In genomic region chr21:36070999-36071398, GRCh38 we compare ENCODE assay signal across 10 cellular contexts. TPM values are rescaled to one million over a fixed set of nuclear protein-coding genes. Genes with fewer than 3 reads are reported as not detected.
DNase-seq lines count a peak whose midpoint lies in the region; ATAC-seq and TF ChIP-seq lines count a peak whose summit lies in the region.
"Had no signal": no experiment of that assay in that cellular context is flagged by ENCODE, and none has a peak within 500 bp of the region (broad histone marks: within the 10 kb centered on the region; RNA-seq: fewer than 3 reads in every experiment).

No MANE protein-coding gene starts in this region.

- peaks cover 20% of the 10 kb centered on the region for H3K4me1 ChIP-seq in HUES64 (ENCODE audit: insufficient read depth, low read length)
- H3K4me1 ChIP-seq in muscle layer of duodenum (ENCODE audit: control insufficient read depth in 1 of 2, insufficient read depth in 2 of 2, low read length in 2 of 2) = peaks cover 20 to 36% of the 10 kb centered on the region in 2 donors
- peaks cover 6% of the 10 kb centered on the region for H3K4me1 ChIP-seq in HAP-1

- DNase-seq in AG04450 (ENCODE audit: low read depth, low spot score) = no peak
- DNase-seq in erythroblast (lab: John Stamatoyannopoulos, UW) = no peak
- DNase-seq in HAP-1 (ENCODE audit: low spot score in 2 of 2) = no peak
- DNase-seq: DND-41, NCI-H1417 treated with DMSO at 0.1 percent for 48 hours had no signal

- H3K27me3 ChIP-seq in AG04450 (ENCODE audit: control insufficient read depth, insufficient read depth, low read length) (no peaks in the 10 kb centered on the region), HUES64 (ENCODE audit: insufficient read depth, low read length) (no peaks in the 10 kb centered on the region), muscle layer of duodenum (ENCODE audit: low read depth, low read length) (no peaks in the 10 kb centered on the region), HAP-1 (ENCODE audit: low read depth) (no peaks in the 10 kb centered on the region)

- peaks cover 28% of the 10 kb centered on the region for H3K36me3 ChIP-seq in HUES64 (ENCODE audit: insufficient read depth, low read length)
- peaks cover 13 to 20% of the 10 kb centered on the region in 2 donors for H3K36me3 ChIP-seq in muscle layer of duodenum (ENCODE audit: control insufficient read depth in 1 of 2, insufficient read depth in 2 of 2, low read length in 2 of 2)
- peaks cover 20% of the 10 kb centered on the region for H3K36me3 ChIP-seq in HAP-1 (replicated peaks)

- TF ChIP-seq CTCF in AG04450 (IDR thresholded peaks at IDR 0.05; ENCODE audit: low read depth, low read length) = no peak

- POLR2A ChIA-PET in AG04450 (lab: Yijun Ruan, JAX) = interaction anchor here (2.4 kb wide), 1 partner anchor 11 kb away, joined by 27 read pairs; the partner anchor contains the start of gene SETD4

- H3K4me3 ChIP-seq in AG04450 (ENCODE audit: low read depth, low read length) (peak overlapping the region; percentile 97), HUES64 (ENCODE audit: low read length) (peak overlapping the region; percentile 91), muscle layer of duodenum (ENCODE audit: low read depth in 1 of 2, low read length in 2 of 2) (peak overlapping the region; percentile 67 to 93), HAP-1 (no peak overlapping the region)

- CTCF ChIA-PET in AG04450 (lab: Charles Lee) = interaction anchor here (0.6 to 2.2 kb wide), 3 partner anchors 11 to 41 kb away, joined by 3 to 7 read pairs (median 5); no protein-coding TSS in a partner anchor

- ATAC-seq in GM19463 (IDR thresholded peaks at IDR 0.05; ENCODE audit: unreplicated experiment) (no peak), HG03432 (IDR thresholded peaks at IDR 0.05; ENCODE audit: unreplicated experiment) (no peak)

- H3K27ac ChIP-seq in AG04450 (ENCODE audit: low read depth, low read length) (no peak overlapping the region), HUES64 (ENCODE audit: low read depth, low read length) (no peak overlapping the region), cingulate gyrus (ENCODE audit: low read depth, low read length) (peak overlapping the region; percentile 70), muscle layer of duodenum (ENCODE audit: low read length) (no peak overlapping the region)

- no peak overlapping the region for H3K9ac ChIP-seq in HUES64 (ENCODE audit: low read depth, low read length)

- no peak for TF ChIP-seq POLR2A in erythroblast (IDR thresholded peaks at IDR 0.05; ENCODE audit: low read length)

- H3K9me3 ChIP-seq in AG04450 (ENCODE audit: control insufficient read depth, insufficient read depth, low read length) (peaks cover 6% of the 10 kb centered on the region), HUES64 (ENCODE audit: insufficient read depth, low read depth, low read length) (peaks cover 17% of the 10 kb centered on the region), muscle layer of duodenum (ENCODE audit: control insufficient read depth in 1 of 2, low read length in 2 of 2) (peaks cover 0 to 4% of the 10 kb centered on the region in 2 donors), HAP-1 (peaks cover 9% of the 10 kb centered on the region)

- 85% methylated on average over 7 of the region's 7 CpGs for WGBS in HUES64

- in situ Hi-C loops in HAP-1 (cut with MboI; ENCODE audit: low sequenced_read_pairs) = loop anchor here (25.0 kb wide), 1 partner anchor 1209 kb away; no protein-coding TSS in a partner anchor

RNA-seq across cellular contexts. Expression of gene CBR1, which starts 1.2 kb away (rescaled TPM):
- polyA plus RNA-seq in AG04450 (2011; rRNA removed) = 110 and 119 TPM in 2 replicates
- polyA minus RNA-seq in AG04450 (2011; rRNA and poly(A)+ RNA removed) = 47.3 and 51.9 TPM in 2 replicates
- 87.6 TPM for polyA plus RNA-seq in HUES64 (2013, experiment 1 of 2)
- polyA plus RNA-seq in HUES64 (2013, experiment 2 of 2) = 94.8 TPM

RNA-seq across cellular contexts. Expression of gene SETD4, which starts 10.7 kb away (rescaled TPM):
- polyA plus RNA-seq in AG04450 (2011; rRNA removed) = 11.5 and 12.2 TPM in 2 replicates
- polyA minus RNA-seq in AG04450 (2011; rRNA and poly(A)+ RNA removed) = 8.7 and 9.3 TPM in 2 replicates
- polyA plus RNA-seq in HUES64 (2013, experiment 1 of 2) = 23.5 TPM
- polyA plus RNA-seq in HUES64 (2013, experiment 2 of 2) = 21.2 TPM
